Comparison of ENCODE assay signal across 17 cellular contexts in genomic region chr2:191783416-191783815, GRCh38.
DNase-seq lines count a peak whose midpoint lies in the region; ATAC-seq lines count a peak whose summit lies in the region.
"Had no signal": no experiment of that assay in that cellular context is flagged by ENCODE, and none has a peak within 500 bp of the region (broad histone marks: within the 10 kb centered on the region; RNA-seq: fewer than 3 reads in every experiment).

No MANE protein-coding gene starts in this region.

- DNase-seq in CD1c-positive myeloid dendritic cell (ENCODE audit: extremely low spot score): peak; percentile 15
- no peak for DNase-seq in NCI-H1105 treated with DMSO at 0.1 percent for 48 hours (lab: John Stamatoyannopoulos, UW)
- DNase-seq in epidermal melanocyte (ENCODE audit: insufficient read length, low spot score): no peak
- DNase-seq: activated CD8-positive, alpha-beta memory T cell treated with anti-CD3 and anti-CD28 coated beads, Interleukin-2, amount 10 ng/mL, durations not matched to agents 7 days and 5 days; activated gamma-delta T cell treated with Interleukin-2 at 50 U/mL for 16 hours; CD4-positive, CD25-positive, alpha-beta regulatory T cell; DMS79; H9; left ventricle myocardium superior; NCI-H2107 had no signal

- ATAC-seq in GM19035 (IDR thresholded peaks at IDR 0.05; ENCODE audit: unreplicated experiment) (peak; percentile 61), HG02870 (IDR thresholded peaks at IDR 0.05; ENCODE audit: unreplicated experiment) (peak; percentile 73), HG03565 (IDR thresholded peaks at IDR 0.05; ENCODE audit: unreplicated experiment) (peak; percentile 61), HG03571 (IDR thresholded peaks at IDR 0.05; ENCODE audit: unreplicated experiment) (no peak), GM18907 (IDR thresholded peaks at IDR 0.05; ENCODE audit: unreplicated experiment) (no peak)
- ATAC-seq: activated CD4-positive, CD25-positive, alpha-beta regulatory T cell treated with anti-CD3 and anti-CD28 coated beads, Interleukin-2, amount 50 U/mL, for 24 hours; activated CD8-positive, alpha-beta memory T cell treated with anti-CD3 and anti-CD28 coated beads, Interleukin-2, amount 10 ng/mL, durations not matched to agents 7 days and 5 days; left ventricle myocardium superior; stimulated activated effector memory CD8-positive, alpha-beta T cell treated with anti-CD3 and anti-CD28 coated beads, Interleukin-12 subunit alpha, Interleukin-12 subunit beta, amount 100 ng/mL, for 72 hours had no signal

Comparison
In these comparisons a context has a peak if more than half of its experiments do, and no peak if none do; other contexts are left out.
1. ATAC-seq: peak in GM19035 (single experiment), HG02870 (single experiment) and HG03565 (single experiment); none in HG03571 (single experiment) and GM18907 (single experiment).